8 cellular contexts compared by ENCODE assay signal in the genomic region with DNA sequence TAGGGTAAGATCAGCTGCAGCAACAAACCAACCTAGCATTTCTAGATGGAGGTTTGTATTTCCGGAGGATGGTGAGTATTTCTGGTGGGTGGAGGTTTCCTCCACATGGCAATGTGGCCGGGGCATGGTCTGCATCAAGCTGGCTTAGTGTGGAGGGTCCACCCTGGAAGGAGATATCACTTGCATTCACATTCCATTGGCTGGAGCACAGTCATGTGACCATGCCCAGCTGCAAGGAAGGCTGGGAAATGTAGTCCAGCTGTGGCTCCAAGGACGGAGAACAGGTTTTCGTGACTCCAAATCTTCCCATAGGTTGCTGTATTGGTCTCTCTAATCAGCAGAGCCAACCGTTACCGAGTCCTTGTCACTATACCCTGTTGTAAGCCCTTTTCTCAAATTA.
DNase-seq lines count a peak whose midpoint lies in the region; ATAC-seq and TF ChIP-seq lines count a peak whose summit lies in the region.

No MANE protein-coding gene starts in this region.

- no peaks in the 10 kb centered on the region for H3K36me3 Mint-ChIP-seq in memory B cell

- peaks cover 33% of the 10 kb centered on the region for H3K4me1 ChIP-seq in body of pancreas
- peaks cover 13 to 46% (median 27%) of the 10 kb centered on the region in 4 donors for H3K4me1 ChIP-seq in transverse colon

- TF ChIP-seq CTCF in body of pancreas (IDR thresholded peaks at IDR 0.05) (no peak), transverse colon (IDR thresholded peaks at IDR 0.05) (no peak)

- TF ChIP-seq POLR2A in body of pancreas (IDR thresholded peaks at IDR 0.05), result no peak
- TF ChIP-seq POLR2A in transverse colon (IDR thresholded peaks at IDR 0.05), result no peak

- H3K27ac ChIP-seq in body of pancreas (peak overlapping the region in 1 of 4 donors; percentile 8), transverse colon (peak overlapping the region in 1 of 4 donors; percentile 91)

- peaks cover 39% of the 10 kb centered on the region for H3K4me1 Mint-ChIP-seq in memory B cell

- H3K9me3 ChIP-seq in body of pancreas, result no peaks in the 10 kb centered on the region
- no peaks in the 10 kb centered on the region for H3K9me3 ChIP-seq in transverse colon

- TF ChIP-seq EP300 in transverse colon (IDR thresholded peaks at IDR 0.05; ENCODE audit: low read depth), result no peak

- H3K4me3 ChIP-seq in body of pancreas (no peak overlapping the region), transverse colon (no peak overlapping the region)

- H3K27me3 ChIP-seq in body of pancreas (no peaks in the 10 kb centered on the region), transverse colon (no peaks in the 10 kb centered on the region)

- no peaks in the 10 kb centered on the region for H3K36me3 ChIP-seq in body of pancreas (replicated peaks in 1 of 2; ENCODE audit: insufficient read depth in 1 of 2, low read depth in 2 of 2)
- H3K36me3 ChIP-seq in transverse colon, result no peaks in the 10 kb centered on the region

- H3K27ac Mint-ChIP-seq in memory B cell, result peak overlapping the region; percentile 91

- peak overlapping the region; percentile 92 for H3K4me3 Mint-ChIP-seq in memory B cell

- peak; percentile 45 for DNase-seq in CMK (ENCODE audit: low read depth)
- peak; percentile 35 for DNase-seq in HT-29 (ENCODE audit: low spot score)
- DNase-seq in T-helper 1 cell, result peak in 4 of 5 donors; percentile 27 to 57 (median 36)
- peak; percentile 62 to 75 (median 66) for DNase-seq in body of pancreas
- peak; percentile 42 to 51 for DNase-seq in memory B cell (ENCODE audit: low spot score in 2 of 2)
- DNase-seq in transverse colon, result peak; percentile 47
- DNase-seq in middle frontal gyrus (ENCODE audit: extremely low spot score, low spot score), result no peak

- no peaks in the 10 kb centered on the region for H3K9me3 Mint-ChIP-seq in memory B cell

- no peaks in the 10 kb centered on the region for H3K27me3 Mint-ChIP-seq in memory B cell

- intact Hi-C loops in body of pancreas (cut with DNase I) (no loop called here), transverse colon (cut with DNase I; ENCODE audit: low total_unique reads) (no loop called here)

- in situ Hi-C loops in transverse colon (cut with MboI; ENCODE audit: low pct_ligation_motif_present in 1 of 4, low pct_unique_long_range_greater_than_20kb in 1 of 4, low sequenced_read_pairs in 3 of 4), result no loop called here

- WGBS in body of pancreas, 2 donors, result 42 to 45% methylated on average over 6 of the region's 6 CpGs
- 62 to 80% methylated on average over 1 to 6 of the region's 6 CpGs for WGBS in transverse colon (ENCODE audit: low coverage in 1 of 2), 2 donors

- ATAC-seq in body of pancreas (no peak), memory B cell (ENCODE audit: low read depth) (peak; percentile 21), GM21367 (IDR thresholded peaks at IDR 0.05; ENCODE audit: unreplicated experiment) (no peak)
